8 cellular contexts compared by ENCODE assay signal in the genomic region with DNA sequence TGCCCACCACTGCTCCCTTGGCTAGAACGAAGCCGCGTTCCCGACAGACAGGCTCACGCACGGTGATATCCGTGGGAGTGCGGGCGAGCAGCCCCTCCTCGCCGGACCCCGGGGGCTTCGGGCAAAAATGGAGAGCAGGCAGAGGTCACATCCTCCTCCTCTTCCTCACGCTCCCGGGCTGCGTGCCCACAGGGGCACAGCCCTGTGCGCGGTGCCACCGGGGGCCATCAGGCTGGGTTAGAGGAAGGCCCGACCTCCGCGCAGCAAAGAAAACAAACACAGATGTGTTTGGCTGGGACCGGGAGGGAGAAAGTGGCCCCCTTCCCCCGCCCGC. TPM values are rescaled to one million over a fixed set of nuclear protein-coding genes. Genes with fewer than 3 reads are reported as not detected.
DNase-seq lines count a peak whose midpoint lies in the region; ATAC-seq and TF ChIP-seq lines count a peak whose summit lies in the region.

No MANE protein-coding gene starts in this region.

- H3K36me3 ChIP-seq in BLaER1: no peaks in the 10 kb centered on the region

- peaks cover 41% of the 10 kb centered on the region for H3K4me1 Mint-ChIP-seq in nephron progenitor cell

- no peak overlapping the region for H3K27ac Mint-ChIP-seq in nephron progenitor cell

- TF ChIP-seq CTCF in choroid plexus epithelial cell (conservative IDR thresholded peaks at IDR 0.05; ENCODE audit: low read depth, low read length) (no peak), nephron progenitor cell (IDR thresholded peaks at IDR 0.05) (no peak)

- H3K4me2 ChIP-seq in BLaER1: peak overlapping the region; percentile 99

- DNase-seq in choroid plexus epithelial cell (ENCODE audit: low read depth) (no peak), nephron progenitor cell (no peak), UCSD-AML1 (lab: John Stamatoyannopoulos, UW; ENCODE audit: unreplicated experiment) (no peak), cerebellum (ENCODE audit: low spot score) (no peak), globus pallidus (ENCODE audit: low spot score) (no peak)
- DNase-seq in stimulated activated CD8-positive, alpha-beta memory T cell treated with anti-CD3 and anti-CD28 coated beads, Interleukin-4, amount 100 ng/mL, for 48 hours: no peak

- peaks cover 17% of the 10 kb centered on the region for H3K4me1 ChIP-seq in BLaER1

- H3K9ac ChIP-seq in BLaER1: peak overlapping the region; percentile 51; the same call in 1 of the 2 replicates

- peak overlapping the region; percentile 82 for H3K4me3 ChIP-seq in BLaER1
- H3K4me3 ChIP-seq in choroid plexus epithelial cell (ENCODE audit: low read depth, low read length): peak overlapping the region; percentile 48

- H3K9me3 ChIP-seq in BLaER1: peaks cover 10% of the 10 kb centered on the region

- peaks cover 35% of the 10 kb centered on the region for H4K20me1 ChIP-seq in BLaER1

- peaks cover 90% of the 10 kb centered on the region for H3K27me3 ChIP-seq in BLaER1

- H3K9me3 Mint-ChIP-seq in nephron progenitor cell: no peaks in the 10 kb centered on the region

- no peaks in the 10 kb centered on the region for H3K36me3 Mint-ChIP-seq in nephron progenitor cell (ENCODE audit: low read depth)

- H3K4me3 Mint-ChIP-seq in nephron progenitor cell: peak overlapping the region; percentile 83

- ATAC-seq in HG03442 (IDR thresholded peaks at IDR 0.05; ENCODE audit: unreplicated experiment): peak; percentile 10

- no peak overlapping the region for H3K27ac ChIP-seq in BLaER1

- peaks cover 32% of the 10 kb centered on the region for H3K27me3 Mint-ChIP-seq in nephron progenitor cell (ENCODE audit: low read depth, poor library complexity)

RNA-seq across cellular contexts. Expression of gene NTN1, which starts 0.5 kb away (rescaled TPM):
- 14.8 TPM for total RNA-seq in cerebellum

RNA-seq across cellular contexts. Expression of gene PIK3R5, which starts 55.3 kb away (rescaled TPM):
- 1.2 TPM for total RNA-seq in cerebellum
